In genomic region chr7:1901431-1902210, GRCh38 we compare ENCODE assay signal across 14 cellular contexts.
"Had no signal": no experiment of that assay in that cellular context is flagged by ENCODE, and none has a peak within 500 bp of the region (broad histone marks: within the 10 kb centered on the region; RNA-seq: fewer than 3 reads in every experiment).

No MANE protein-coding gene starts in this region.

- H3K4me1 ChIP-seq: adrenal gland, body of pancreas, neural progenitor cell, pancreas had no signal

- H3K9me3 ChIP-seq: adrenal gland, body of pancreas, pancreas had no signal

- H3K9me3 Mint-ChIP-seq: activated B cell treated with CpG ODN at 0.5 μM for 24 hours; central memory CD8-positive, alpha-beta T cell; neural progenitor cell; stimulated activated naive B cell treated with anti-CD40 and anti-IgM and Interleukin-4, amounts not matched to agents 10 μg/mL and 1 μg/mL and 100 μg/mL, for 72 hours; type B pancreatic cell had no signal

- H3K4me3 ChIP-seq: adrenal gland, body of pancreas, neural progenitor cell, pancreas, smooth muscle cell had no signal

- H3K27me3 ChIP-seq: adrenal gland, body of pancreas, neural progenitor cell, pancreas had no signal

- H3K4me3 Mint-ChIP-seq: activated B cell treated with CpG ODN at 0.5 μM for 24 hours; central memory CD8-positive, alpha-beta T cell; neural progenitor cell; stimulated activated naive B cell treated with anti-CD40 and anti-IgM and Interleukin-4, amounts not matched to agents 10 μg/mL and 1 μg/mL and 100 μg/mL, for 72 hours; type B pancreatic cell had no signal

- H3K36me3 ChIP-seq: adrenal gland, neural progenitor cell, pancreas had no signal

- H3K27me3 Mint-ChIP-seq: activated B cell treated with CpG ODN at 0.5 μM for 24 hours; central memory CD8-positive, alpha-beta T cell; stimulated activated naive B cell treated with anti-CD40 and anti-IgM and Interleukin-4, amounts not matched to agents 10 μg/mL and 1 μg/mL and 100 μg/mL, for 72 hours; T-helper 17 cell; type B pancreatic cell had no signal

- H3K27ac ChIP-seq: adrenal gland, body of pancreas, neural progenitor cell, pancreas had no signal

- DNase-seq: activated B cell treated with CpG ODN at 0.5 μM for 24 hours; activated CD4-positive, alpha-beta T cell treated with anti-CD3 and anti-CD28 coated beads, Interleukin-2, amount 50 U/mL, for 1 hour; activated naive CD4-positive, alpha-beta T cell treated with anti-CD3 and anti-CD28 coated beads, Interleukin-2, amount 50 U/mL, for 16 hours; activated T-cell treated with anti-CD3 and anti-CD28 coated beads for 4 hours; adrenal gland; body of pancreas; erythroblast; stimulated activated naive B cell treated with anti-CD40 and anti-IgM and Interleukin-4, amounts not matched to agents 10 μg/mL and 1 μg/mL and 100 μg/mL, for 72 hours; T-helper 17 cell had no signal

- H3K36me3 Mint-ChIP-seq: neural progenitor cell had no signal

- ATAC-seq: body of pancreas; pancreas; stimulated activated naive B cell treated with anti-CD40 and anti-IgM and Interleukin-4, amounts not matched to agents 10 μg/mL and 1 μg/mL and 100 μg/mL, for 72 hours; T-helper 17 cell had no signal

- H3K27ac Mint-ChIP-seq: activated B cell treated with CpG ODN at 0.5 μM for 24 hours, neural progenitor cell, T-helper 17 cell, type B pancreatic cell had no signal
